Comparison of ENCODE assay signal across 8 cellular contexts in the genomic region with DNA sequence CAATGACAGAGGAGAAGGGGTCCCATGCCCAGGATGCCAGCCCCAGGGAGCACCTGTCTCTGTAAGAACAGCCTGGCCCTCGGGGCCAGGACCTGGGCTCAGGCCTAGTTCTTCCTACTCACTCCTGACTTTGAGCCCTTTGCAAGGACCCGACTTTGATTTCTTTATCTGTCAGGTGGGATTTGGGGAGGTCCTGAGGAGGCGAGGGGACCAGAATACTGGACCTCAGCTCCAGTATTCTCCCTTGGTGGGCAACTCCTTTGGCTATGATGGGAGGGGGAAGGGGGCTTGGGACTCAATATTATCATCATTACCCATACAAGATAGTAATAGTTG. TPM values are rescaled to one million over a fixed set of nuclear protein-coding genes. Genes with fewer than 3 reads are reported as not detected.
DNase-seq lines count a peak whose midpoint lies in the region; ATAC-seq and TF ChIP-seq lines count a peak whose summit lies in the region.

No MANE protein-coding gene starts in this region.

- no peaks in the 10 kb centered on the region for H3K9me3 Mint-ChIP-seq in activated T-cell treated with anti-CD3 and anti-CD28 coated beads, Interleukin-2, amount 50 U/mL, for 72 hours
- no peaks in the 10 kb centered on the region for H3K9me3 Mint-ChIP-seq in memory B cell

- H3K27ac Mint-ChIP-seq in activated T-cell treated with anti-CD3 and anti-CD28 coated beads, Interleukin-2, amount 50 U/mL, for 72 hours: no peak overlapping the region
- H3K27ac Mint-ChIP-seq in memory B cell: no peak overlapping the region

- no peaks in the 10 kb centered on the region for H3K9me3 ChIP-seq in upper lobe of left lung

- no peak for TF ChIP-seq EP300 in upper lobe of left lung (IDR thresholded peaks at IDR 0.05)

- no peak for TF ChIP-seq POLR2A in upper lobe of left lung (IDR thresholded peaks at IDR 0.05)

- H3K4me1 Mint-ChIP-seq in activated T-cell treated with anti-CD3 and anti-CD28 coated beads, Interleukin-2, amount 50 U/mL, for 72 hours (ENCODE audit: low read depth): peaks cover 36% of the 10 kb centered on the region
- peaks cover 37% of the 10 kb centered on the region for H3K4me1 Mint-ChIP-seq in memory B cell

- peak overlapping the region; percentile 65 to 86 (median 80) for H3K27ac ChIP-seq in upper lobe of left lung

- 53 to 65% methylated on average over 2 to 3 of the region's 3 CpGs for WGBS in upper lobe of left lung, 2 donors

- TF ChIP-seq CTCF in astrocyte of the cerebellum (IDR thresholded peaks at IDR 0.05; ENCODE audit: low read depth, low read length, missing control alignments) (no peak), upper lobe of left lung (IDR thresholded peaks at IDR 0.05) (no peak)

- H3K4me1 ChIP-seq in upper lobe of left lung: peaks cover 10 to 21% (median 19%) of the 10 kb centered on the region in 4 donors

- no peaks in the 10 kb centered on the region for H3K27me3 Mint-ChIP-seq in activated T-cell treated with anti-CD3 and anti-CD28 coated beads, Interleukin-2, amount 50 U/mL, for 72 hours (ENCODE audit: low read depth)
- H3K27me3 Mint-ChIP-seq in memory B cell: no peaks in the 10 kb centered on the region

- H3K27me3 ChIP-seq in upper lobe of left lung: no peaks in the 10 kb centered on the region

- ATAC-seq in activated T-cell treated with anti-CD3 and anti-CD28 coated beads, Interleukin-2, amount 50 U/mL, for 72 hours (replicated peaks in 1 of 2): no peak
- no peak for ATAC-seq in memory B cell (ENCODE audit: low read depth)
- ATAC-seq in upper lobe of left lung (ENCODE audit: low FRiP score in 2 of 2): no peak
- ATAC-seq in HG03196 (IDR thresholded peaks at IDR 0.05; ENCODE audit: unreplicated experiment): no peak
- no peak for ATAC-seq in GM18909 (IDR thresholded peaks at IDR 0.05; ENCODE audit: poor library complexity, unreplicated experiment)

- no peaks in the 10 kb centered on the region for H3K36me3 ChIP-seq in upper lobe of left lung

- H3K4me3 Mint-ChIP-seq in activated T-cell treated with anti-CD3 and anti-CD28 coated beads, Interleukin-2, amount 50 U/mL, for 72 hours: peak overlapping the region; percentile 62 to 71
- peak overlapping the region; percentile 86 for H3K4me3 Mint-ChIP-seq in memory B cell

- no peaks in the 10 kb centered on the region for H3K36me3 Mint-ChIP-seq in activated T-cell treated with anti-CD3 and anti-CD28 coated beads, Interleukin-2, amount 50 U/mL, for 72 hours (ENCODE audit: insufficient read depth in 2 of 2)
- H3K36me3 Mint-ChIP-seq in memory B cell: no peaks in the 10 kb centered on the region

- in situ Hi-C loops in astrocyte of the cerebellum (cut with HindIII; ENCODE audit: low sequenced_read_pairs): no loop called here

- no peak for DNase-seq in activated T-cell treated with anti-CD3 and anti-CD28 coated beads, Interleukin-2, amount 50 U/mL, for 72 hours
- DNase-seq in activated T-cell treated with anti-CD3 and anti-CD28 coated beads, Interleukin-2, amount 50 U/mL, for 48 hours: no peak
- DNase-seq in astrocyte of the cerebellum (ENCODE audit: low read depth) (no peak), memory B cell (ENCODE audit: low spot score in 2 of 2) (no peak), upper lobe of left lung (no peak), NCI-H1105 treated with DMSO at 0.1 percent for 48 hours (lab: John Stamatoyannopoulos, UW) (no peak)

- H3K4me3 ChIP-seq in astrocyte of the cerebellum (ENCODE audit: low read depth, low read length) (peak overlapping the region; percentile 20), upper lobe of left lung (peak overlapping the region in 3 of 4 donors; percentile 44 to 60 (median 53))

RNA-seq across cellular contexts. Expression of a gene that starts 18.1 kb away (rescaled TPM):
- total RNA-seq in activated T-cell treated with anti-CD3 and anti-CD28 coated beads, Interleukin-2, amount 50 U/mL, for 72 hours: under 1 TPM; 0.58 to 0.60 TPM
- under 1 TPM in 5 of 6 donors, not detected in 1; 0.44 to 0.89 (median 0.60) TPM for total RNA-seq in upper lobe of left lung
